In genomic region chr11:69841859-69842698, GRCh38 we compare ENCODE assay signal across 11 cellular contexts. TPM values are rescaled to one million over a fixed set of nuclear protein-coding genes. Genes with fewer than 3 reads are reported as not detected.
DNase-seq lines count a peak whose midpoint lies in the region; ATAC-seq and TF ChIP-seq lines count a peak whose summit lies in the region.
"Had no signal": no experiment of that assay in that cellular context is flagged by ENCODE, and none has a peak within 500 bp of the region (broad histone marks: within the 10 kb centered on the region; RNA-seq: fewer than 3 reads in every experiment).

No MANE protein-coding gene starts in this region.

- peaks cover 5% of the 10 kb centered on the region for H3K4me1 Mint-ChIP-seq in central memory CD8-positive, alpha-beta T cell
- H3K4me1 Mint-ChIP-seq in osteocyte (ENCODE audit: unreplicated experiment), result peaks cover 5% of the 10 kb centered on the region
- H3K4me1 Mint-ChIP-seq: CD8-positive, alpha-beta memory T cell had no signal

- DNase-seq in SKM-1 treated with dmso at 0.1 percent for 144 hours (lab: John Stamatoyannopoulos, UW; ENCODE audit: unreplicated experiment), result peak; percentile 1
- DNase-seq in SKM-1 (lab: John Stamatoyannopoulos, UW; ENCODE audit: unreplicated experiment), result no peak
- DNase-seq in central memory CD8-positive, alpha-beta T cell (ENCODE audit: low spot score in 2 of 2), result no peak
- DNase-seq in osteocyte (ENCODE audit: extremely low spot score, unreplicated experiment), result no peak
- no peak for DNase-seq in NCI-H128 (lab: John Stamatoyannopoulos, UW; ENCODE audit: unreplicated experiment)
- DNase-seq in MV-4-11 (lab: John Stamatoyannopoulos, UW), result no peak
- no peak for DNase-seq in pons (ENCODE audit: low spot score)
- DNase-seq: CD8-positive, alpha-beta memory T cell had no signal

- H3K36me3 Mint-ChIP-seq in central memory CD8-positive, alpha-beta T cell (ENCODE audit: insufficient read depth), result no peaks in the 10 kb centered on the region
- H3K36me3 Mint-ChIP-seq in osteocyte (ENCODE audit: unreplicated experiment), result no peaks in the 10 kb centered on the region
- H3K36me3 Mint-ChIP-seq: CD8-positive, alpha-beta memory T cell had no signal

- TF ChIP-seq CTCF in LNCAP (IDR thresholded peaks at IDR 0.05) (peak; percentile 78), osteocyte (IDR thresholded peaks at IDR 0.05) (peak; percentile 55)

- peak overlapping the region; percentile 73 for H3K27ac Mint-ChIP-seq in central memory CD8-positive, alpha-beta T cell (ENCODE audit: low read depth)
- H3K27ac Mint-ChIP-seq in osteocyte (ENCODE audit: unreplicated experiment), result no peak overlapping the region
- H3K27ac Mint-ChIP-seq: dendritic cell treated with granulocyte-macrophage colony-stimulating factor and Interleukin-4, amounts not matched to agents 40 ng/mL and 50 ng/mL, for 4 days had no signal

- H3K4me3 Mint-ChIP-seq in central memory CD8-positive, alpha-beta T cell, result no peak overlapping the region
- no peak overlapping the region for H3K4me3 Mint-ChIP-seq in osteocyte (ENCODE audit: unreplicated experiment)
- H3K4me3 Mint-ChIP-seq: CD8-positive, alpha-beta memory T cell; dendritic cell treated with granulocyte-macrophage colony-stimulating factor and Interleukin-4, amounts not matched to agents 40 ng/mL and 50 ng/mL, for 4 days had no signal

- H3K9me3 Mint-ChIP-seq in central memory CD8-positive, alpha-beta T cell, result no peaks in the 10 kb centered on the region
- H3K9me3 Mint-ChIP-seq in osteocyte (ENCODE audit: unreplicated experiment), result no peaks in the 10 kb centered on the region

- no peak for ATAC-seq in central memory CD8-positive, alpha-beta T cell (replicated peaks; ENCODE audit: extremely low read depth, poor library complexity, severe bottlenecking)

- peaks cover 6% of the 10 kb centered on the region for H3K27me3 Mint-ChIP-seq in central memory CD8-positive, alpha-beta T cell
- H3K27me3 Mint-ChIP-seq in osteocyte (ENCODE audit: unreplicated experiment), result peaks cover 12% of the 10 kb centered on the region

RNA-seq across cellular contexts. Expression of gene FGF3, which starts 22.9 kb away (rescaled TPM):
- 2.3 and 2.5 TPM in 2 replicates for total RNA-seq in osteocyte
- total RNA-seq: CD8-positive, alpha-beta memory T cell; urinary bladder had no signal
